ENCODE assay signal across 8 cellular contexts in genomic region chr22:47435826-47436225, GRCh38.
"Had no signal": no experiment of that assay in that cellular context is flagged by ENCODE, and none has a peak within 500 bp of the region (broad histone marks: within the 10 kb centered on the region; RNA-seq: fewer than 3 reads in every experiment).

No MANE protein-coding gene starts in this region.

- H2AFZ ChIP-seq: GM23248 had no signal

- H3K9me3 ChIP-seq: HAP-1 had no signal

- H3K27ac ChIP-seq: GM23248, HL-60 had no signal

- H3K36me3 ChIP-seq: HAP-1 had no signal

- H3K4me3 ChIP-seq: GM23248, HAP-1 had no signal

- H3K9ac ChIP-seq: GM23248 had no signal

- DNase-seq: GM23248, GOT3, H7, HFFc6 had no signal

- ATAC-seq: HCT116, HepG2 had no signal

- H3K4me1 ChIP-seq: HAP-1 had no signal
